ENCODE assay signal across 8 cellular contexts in the genomic region with DNA sequence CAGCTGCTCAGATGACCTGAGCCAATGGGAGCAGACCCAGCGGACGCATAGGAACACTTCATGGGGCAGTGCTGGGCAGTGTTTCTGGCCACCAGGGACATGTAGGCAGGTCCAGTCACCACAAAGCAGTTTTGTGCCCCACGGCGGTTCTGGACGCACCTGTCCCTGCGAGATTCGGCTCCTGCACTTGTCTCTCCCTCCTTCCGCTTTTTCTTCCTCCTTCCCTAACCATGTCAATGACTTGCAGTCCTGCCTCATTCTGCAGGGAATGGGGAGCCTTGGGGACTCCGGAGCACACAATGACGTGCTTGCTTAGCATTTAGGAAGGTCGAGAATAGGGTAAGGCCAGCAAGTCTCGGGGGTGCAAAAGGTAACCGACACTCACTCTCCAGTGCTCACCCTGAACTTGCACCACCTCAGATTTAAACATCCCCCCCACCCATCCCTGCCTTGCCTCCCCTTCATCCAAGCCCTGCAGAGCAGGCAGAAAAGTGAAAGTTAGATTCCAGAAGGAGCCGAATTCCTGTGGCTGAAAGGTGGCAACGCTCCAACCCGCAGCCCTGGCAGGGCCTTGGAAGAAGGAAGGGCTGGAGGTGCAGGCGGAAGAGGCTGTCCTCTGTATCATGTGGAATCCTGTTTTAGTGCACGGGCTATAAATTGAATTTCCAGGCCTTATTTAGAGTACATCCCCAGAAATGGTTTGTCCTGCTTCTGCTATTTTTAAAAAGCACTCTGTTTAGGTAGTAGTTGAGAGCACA. TPM values are rescaled to one million over a fixed set of nuclear protein-coding genes. Genes with fewer than 3 reads are reported as not detected.
A peak's percentile ranks its signal among the peaks of the same experiment; 100 is the strongest.
DNase-seq lines count a peak whose midpoint lies in the region; FAIRE-seq and TF ChIP-seq lines count a peak whose summit lies in the region.

No MANE protein-coding gene starts in this region.

- no peak overlapping the region for H3K27ac ChIP-seq in kidney (ENCODE audit: low read depth in 2 of 2, low read length in 2 of 2)
- no peak overlapping the region for H3K27ac ChIP-seq in stomach smooth muscle (ENCODE audit: low read length)

- H3K36me3 ChIP-seq in kidney (ENCODE audit: control insufficient read depth in 1 of 2, insufficient read depth in 2 of 2, low read length in 2 of 2), result no peaks in the 10 kb centered on the region
- H3K36me3 ChIP-seq in stomach smooth muscle (ENCODE audit: control insufficient read depth in 2 of 2, insufficient read depth in 2 of 2, low read length in 2 of 2), result no peaks in the 10 kb centered on the region

- DNase-seq in H54 (ENCODE audit: insufficient read length, low spot score) (peak; percentile 77), astrocyte of the spinal cord (ENCODE audit: low read depth, low spot score) (peak; percentile 94), kidney (peak; percentile 92), NCI-H2171 (lab: John Stamatoyannopoulos, UW) (no peak), activated gamma-delta T cell treated with Interleukin-2 at 50 U/mL for 16 hours (no peak), 8988T (no peak)
- DNase-seq in activated effector memory CD4-positive, alpha-beta T cell treated with Interleukin-2 at 50 U/mL for 16 hours, result no peak

- FAIRE-seq in H54 (lab: Jason Lieb, UNC) (peak; percentile 53), kidney (lab: Jason Lieb, UNC) (no peak)

- H3K4me3 ChIP-seq in astrocyte of the spinal cord (ENCODE audit: low read depth, low read length), result no peak overlapping the region
- peak overlapping the region; percentile 17 to 30 for H3K4me3 ChIP-seq in kidney (ENCODE audit: low read length in 2 of 2)
- H3K4me3 ChIP-seq in stomach smooth muscle (ENCODE audit: low read length in 2 of 2), result peak overlapping the region; percentile 29 to 62

- TF ChIP-seq CTCF in astrocyte of the spinal cord (IDR thresholded peaks at IDR 0.05; ENCODE audit: low read depth, low read length) (no peak), kidney (IDR thresholded peaks at IDR 0.05; ENCODE audit: borderline replicate concordance, extremely low read depth, insufficient read depth) (no peak)

- H3K27me3 ChIP-seq in stomach smooth muscle (ENCODE audit: control insufficient read depth in 1 of 2, insufficient read depth in 2 of 2, low read length in 2 of 2), result no peaks in the 10 kb centered on the region

- H3K9ac ChIP-seq in kidney (ENCODE audit: low read length in 2 of 2) (no peak overlapping the region), stomach smooth muscle (ENCODE audit: low read length in 2 of 2) (peak overlapping the region in 1 of 2 donors; percentile 58)

- intact Hi-C loops in kidney (cut with DNase I), result no loop called here

- no peak for TF ChIP-seq POLR2A in H54 (IDR thresholded peaks at IDR 0.05; ENCODE audit: low read depth, low read length)

- H3K4me1 ChIP-seq in kidney (ENCODE audit: control insufficient read depth in 1 of 2, insufficient read depth in 1 of 2, low read depth in 1 of 2, low read length in 2 of 2) (peaks cover 0 to 3% of the 10 kb centered on the region in 2 donors), stomach smooth muscle (ENCODE audit: control insufficient read depth, insufficient read depth, low read length) (peaks cover 25% of the 10 kb centered on the region)

- H3K9me3 ChIP-seq in kidney (ENCODE audit: control insufficient read depth in 1 of 2, low read length in 2 of 2) (no peaks in the 10 kb centered on the region), stomach smooth muscle (ENCODE audit: control insufficient read depth in 2 of 2, low read length in 2 of 2) (no peaks in the 10 kb centered on the region)

- in situ Hi-C loops in astrocyte of the spinal cord (cut with HindIII; ENCODE audit: low sequenced_read_pairs), result no loop called here

RNA-seq across cellular contexts. Expression of gene ATG16L1, which starts 40.5 kb away (rescaled TPM):
- total RNA-seq in kidney, result 30.8 TPM
- polyA plus RNA-seq in kidney (ENCODE audit: insufficient read depth, low read depth, low replicate concordance), result 11.7 TPM

Comparison
In these comparisons a context has a peak if more than half of its experiments do, and no peak if none do; other contexts are left out.
1. DNase-seq: peak in H54 (single experiment), astrocyte of the spinal cord (single experiment) and kidney (single experiment); none in NCI-H2171 (single experiment), activated effector memory CD4-positive, alpha-beta T cell treated with Interleukin-2 at 50 U/mL for 16 hours (single experiment), activated gamma-delta T cell treated with Interleukin-2 at 50 U/mL for 16 hours (single experiment) and 8988T (single experiment).